ENCODE assay signal across 8 cellular contexts in genomic region chr11:65116370-65117205, GRCh38. TPM values are rescaled to one million over a fixed set of nuclear protein-coding genes. Genes with fewer than 3 reads are reported as not detected.
DNase-seq lines count a peak whose midpoint lies in the region; ATAC-seq and TF ChIP-seq lines count a peak whose summit lies in the region.

No MANE protein-coding gene starts in this region.

- H3K9ac ChIP-seq in HUES64 (ENCODE audit: low read depth, low read length): peak overlapping the region; percentile 94
- peak overlapping the region; percentile 82 to 85 for H3K9ac ChIP-seq in mucosa of rectum (ENCODE audit: low read depth in 1 of 2, low read length in 2 of 2)

- H3K27ac ChIP-seq in CD8-positive, alpha-beta memory T cell (ENCODE audit: low read depth, low read length): peak overlapping the region; percentile 91
- H3K27ac ChIP-seq in HUES64 (ENCODE audit: low read depth, low read length) (peak overlapping the region; percentile 94), dorsolateral prefrontal cortex (peak overlapping the region; percentile 49 to 95 (median 89)), mucosa of rectum (ENCODE audit: low read depth in 2 of 2, low read length in 2 of 2) (peak overlapping the region; percentile 73 to 90), substantia nigra (ENCODE audit: low read depth, low read length, poor library complexity, severe bottlenecking) (peak overlapping the region; percentile 84)

- POLR2A ChIA-PET in CD8-positive, alpha-beta memory T cell (lab: Charles Lee): interaction anchor here (0.5 to 2.4 kb wide), 16 partner anchors 10 to 664 kb away, joined by 3 to 27 read pairs (median 5); partner anchors contain the start of genes DPF2, POLA2, SAC3D1 and SF1

- CTCF ChIA-PET in CD8-positive, alpha-beta memory T cell (lab: Charles Lee): interaction anchor here (1.0 to 2.9 kb wide), 10 partner anchors 8 to 428 kb away, joined by 3 to 27 read pairs (median 4); partner anchors contain the start of genes ARL2, CAPN1 and VPS51

- H3K36me3 ChIP-seq in CD8-positive, alpha-beta memory T cell (ENCODE audit: insufficient read depth, low read length): peaks cover 31% of the 10 kb centered on the region
- H3K36me3 ChIP-seq in HUES64 (ENCODE audit: insufficient read depth, low read length): peaks cover 48% of the 10 kb centered on the region
- peaks cover 21 to 30% of the 10 kb centered on the region in 2 donors for H3K36me3 ChIP-seq in mucosa of rectum (ENCODE audit: control insufficient read depth in 2 of 2, insufficient read depth in 2 of 2, low read length in 2 of 2)

- intact Hi-C loops in dorsolateral prefrontal cortex (cut with DNase I): loop anchor here (2.0 to 10.0 kb wide), 3 partner anchors 32 to 232 kb away; partner anchors contain the start of genes CDCA5 (in 1 of the 2) and ZFPL1 (in 1 of the 2)

- H3K27ac Mint-ChIP-seq in CD8-positive, alpha-beta memory T cell: peak overlapping the region; percentile 78 to 99 (median 95)

- peak overlapping the region; percentile 88 to 94 (median 90) for H3K4me3 Mint-ChIP-seq in CD8-positive, alpha-beta memory T cell

- peak; percentile 37 to 78 (median 59) for DNase-seq in CD8-positive, alpha-beta memory T cell
- peak; percentile 62 for DNase-seq in activated CD4-positive, CD25-positive, alpha-beta regulatory T cell treated with anti-CD3 and anti-CD28 coated beads, Interleukin-2, amount 50 U/mL, for 72 hours
- peak in 3 of 10 donors; percentile 49 to 63 (median 50) for DNase-seq in dorsolateral prefrontal cortex
- peak in 3 of 49 donors; percentile 14 to 49 (median 27) for DNase-seq in substantia nigra (lab: John Stamatoyannopoulos, UW)
- DNase-seq in putamen (ENCODE audit: low spot score): no peak

- peaks cover 35 to 74% (median 38%) of the 10 kb centered on the region in 3 donors for H3K4me1 Mint-ChIP-seq in CD8-positive, alpha-beta memory T cell

- H3K36me3 Mint-ChIP-seq in CD8-positive, alpha-beta memory T cell: peaks cover 3 to 52% (median 4%) of the 10 kb centered on the region in 3 donors

- no peaks in the 10 kb centered on the region for H3K9me3 Mint-ChIP-seq in CD8-positive, alpha-beta memory T cell

- no peaks in the 10 kb centered on the region for H3K27me3 ChIP-seq in CD8-positive, alpha-beta memory T cell (ENCODE audit: insufficient read depth, low read length, poor library complexity, severe bottlenecking)
- H3K27me3 ChIP-seq in HUES64 (ENCODE audit: insufficient read depth, low read length) (no peaks in the 10 kb centered on the region), dorsolateral prefrontal cortex (no peaks in the 10 kb centered on the region), mucosa of rectum (ENCODE audit: control insufficient read depth in 2 of 2, insufficient read depth in 2 of 2, low read length in 2 of 2) (no peaks in the 10 kb centered on the region)

- H3K9me3 ChIP-seq in CD8-positive, alpha-beta memory T cell (ENCODE audit: low read length): no peaks in the 10 kb centered on the region
- no peaks in the 10 kb centered on the region for H3K9me3 ChIP-seq in HUES64 (ENCODE audit: insufficient read depth, low read depth, low read length)
- H3K9me3 ChIP-seq in mucosa of rectum (ENCODE audit: control insufficient read depth in 2 of 2, low read length in 2 of 2): no peaks in the 10 kb centered on the region

- peak overlapping the region; percentile 85 for H3K4me3 ChIP-seq in CD8-positive, alpha-beta memory T cell (ENCODE audit: low read length)
- H3K4me3 ChIP-seq in HUES64 (ENCODE audit: low read length): peak overlapping the region; percentile 86
- peak overlapping the region; percentile 49 to 100 (median 88) for H3K4me3 ChIP-seq in dorsolateral prefrontal cortex
- peak overlapping the region; percentile 79 to 87 for H3K4me3 ChIP-seq in mucosa of rectum (ENCODE audit: low read length in 2 of 2)

- peaks cover 0 to 3% of the 10 kb centered on the region in 2 donors for H3K27me3 Mint-ChIP-seq in CD8-positive, alpha-beta memory T cell

- H3K4me1 ChIP-seq in CD8-positive, alpha-beta memory T cell (ENCODE audit: insufficient read depth, low read length): peaks cover 45% of the 10 kb centered on the region
- H3K4me1 ChIP-seq in HUES64 (ENCODE audit: insufficient read depth, low read length) (peaks cover 7% of the 10 kb centered on the region), mucosa of rectum (ENCODE audit: control insufficient read depth in 2 of 2, insufficient read depth in 2 of 2, low read length in 2 of 2) (peaks cover 40 to 41% of the 10 kb centered on the region in 2 donors)

- no peak for ATAC-seq in HG03196 (IDR thresholded peaks at IDR 0.05; ENCODE audit: unreplicated experiment)

- no peak for TF ChIP-seq CTCF in dorsolateral prefrontal cortex (IDR thresholded peaks at IDR 0.05 in 54 of 56, conservative IDR thresholded peaks at IDR 0.05 in 2 of 56; ENCODE audit: low read depth in 1 of 56, partially characterized antibody in 56 of 56)

- WGBS in HUES64: 32% methylated on average over 68 of the region's 68 CpGs

RNA-seq across cellular contexts. Expression of gene ZNHIT2, which starts 0.9 kb away (rescaled TPM):
- total RNA-seq in CD8-positive, alpha-beta memory T cell: 10 to 100 TPM; 15.2 to 20.1 TPM
- polyA plus RNA-seq in CD8-positive, alpha-beta memory T cell: 19.8 TPM
- 8.9 TPM for polyA plus RNA-seq in HUES64 (2013, experiment 1 of 2)
- polyA plus RNA-seq in HUES64 (2013, experiment 2 of 2): 8.5 TPM
- 10 to 100 TPM in 20 of 120 experiments, 1 to 10 TPM in 100; 4.6 to 13.3 (median 8.5) TPM for total RNA-seq in dorsolateral prefrontal cortex

RNA-seq across cellular contexts. Expression of gene TM7SF2, which starts 4.9 kb away (rescaled TPM):
- 10 to 100 TPM; 17.8 to 17.9 TPM for total RNA-seq in CD8-positive, alpha-beta memory T cell
- polyA plus RNA-seq in CD8-positive, alpha-beta memory T cell: 11.1 TPM
- polyA plus RNA-seq in HUES64 (2013, experiment 1 of 2): 52.4 TPM
- 60.2 TPM for polyA plus RNA-seq in HUES64 (2013, experiment 2 of 2)
- 10 to 100 TPM; 26.8 to 66.8 (median 45.6) TPM for total RNA-seq in dorsolateral prefrontal cortex

RNA-seq across cellular contexts. Expression of gene FAU, which starts 5.3 kb away (rescaled TPM):
- total RNA-seq in CD8-positive, alpha-beta memory T cell: 1,000 to 10,000 TPM; 1,054 to 1,073 TPM
- 904 TPM for polyA plus RNA-seq in CD8-positive, alpha-beta memory T cell
- polyA plus RNA-seq in HUES64 (2013, experiment 1 of 2): 815 TPM
- polyA plus RNA-seq in HUES64 (2013, experiment 2 of 2): 790 TPM
- 100 to 1,000 TPM; 297 to 519 (median 403) TPM for total RNA-seq in dorsolateral prefrontal cortex

RNA-seq across cellular contexts. Expression of gene MRPL49, which starts 5.5 kb away (rescaled TPM):
- 100 to 1,000 TPM; 117 to 118 TPM for total RNA-seq in CD8-positive, alpha-beta memory T cell
- polyA plus RNA-seq in CD8-positive, alpha-beta memory T cell: 81.5 TPM
- 53.0 TPM for polyA plus RNA-seq in HUES64 (2013, experiment 1 of 2)
- 44.4 TPM for polyA plus RNA-seq in HUES64 (2013, experiment 2 of 2)
- 10 to 100 TPM; 25.1 to 58.7 (median 39.4) TPM for total RNA-seq in dorsolateral prefrontal cortex

RNA-seq across cellular contexts. Expression of gene SYVN1, which starts 17.7 kb away (rescaled TPM):
- 10 to 100 TPM; 35.1 to 39.7 TPM for total RNA-seq in CD8-positive, alpha-beta memory T cell
- 19.6 TPM for polyA plus RNA-seq in CD8-positive, alpha-beta memory T cell
- 17.1 TPM for polyA plus RNA-seq in HUES64 (2013, experiment 1 of 2)
- polyA plus RNA-seq in HUES64 (2013, experiment 2 of 2): 20.0 TPM
- total RNA-seq in dorsolateral prefrontal cortex: 10 to 100 TPM; 38.3 to 74.2 (median 53.2) TPM
